2 cellular contexts compared by ENCODE assay signal in the genomic region with DNA sequence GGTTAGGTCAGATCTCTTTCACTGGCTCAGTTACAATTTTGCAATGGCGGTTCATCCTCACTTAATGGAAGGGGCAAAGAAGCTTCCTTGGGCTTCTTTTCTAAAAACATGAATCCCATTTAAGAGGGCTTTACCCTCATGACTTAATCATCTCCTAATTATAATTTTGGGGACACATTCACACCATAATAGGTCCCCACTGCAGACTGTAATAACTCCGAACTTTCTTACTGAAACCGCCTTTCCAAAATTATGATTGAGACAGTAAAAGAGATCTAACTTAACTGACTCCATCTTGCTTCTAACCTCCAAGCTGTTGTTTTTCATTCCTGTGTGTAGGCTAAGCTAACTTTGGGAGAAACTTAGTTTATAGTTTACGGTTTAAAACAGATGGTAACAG.
TF ChIP-seq lines count a peak whose summit lies in the region.

No MANE protein-coding gene starts in this region.

TF ChIP-seq in K562, 482 proteins besides CTCF, POLR2A, EP300 and RAD21 (continues in another document):
- TF ChIP-seq, protein P1, sequence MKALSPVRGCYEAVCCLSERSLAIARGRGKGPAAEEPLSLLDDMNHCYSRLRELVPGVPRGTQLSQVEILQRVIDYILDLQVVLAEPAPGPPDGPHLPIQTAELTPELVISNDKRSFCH (CRISPR knock-in tag; IDR thresholded peaks at IDR 0.05): no peak
- TF ChIP-seq, protein P1 (tag; IDR thresholded peaks at IDR 0.05): peak; percentile 37; the same call in 1 of the 2 replicates
- TF ChIP-seq CBFA2T2 (conservative IDR thresholded peaks at IDR 0.05): no peak
- peak; percentile 64 for TF ChIP-seq PTTG1 (tag; IDR thresholded peaks at IDR 0.05; ENCODE audit: low read depth)
- TF ChIP-seq ZNF311 (CRISPR knock-in tag; IDR thresholded peaks at IDR 0.05): peak; percentile 88
- TF ChIP-seq DIDO1 (tag; IDR thresholded peaks at IDR 0.05; ENCODE audit: low read depth): 0 out of 2 replicates have a peak, but pooled peaks have one; percentile 43
- TF ChIP-seq, protein P2, sequence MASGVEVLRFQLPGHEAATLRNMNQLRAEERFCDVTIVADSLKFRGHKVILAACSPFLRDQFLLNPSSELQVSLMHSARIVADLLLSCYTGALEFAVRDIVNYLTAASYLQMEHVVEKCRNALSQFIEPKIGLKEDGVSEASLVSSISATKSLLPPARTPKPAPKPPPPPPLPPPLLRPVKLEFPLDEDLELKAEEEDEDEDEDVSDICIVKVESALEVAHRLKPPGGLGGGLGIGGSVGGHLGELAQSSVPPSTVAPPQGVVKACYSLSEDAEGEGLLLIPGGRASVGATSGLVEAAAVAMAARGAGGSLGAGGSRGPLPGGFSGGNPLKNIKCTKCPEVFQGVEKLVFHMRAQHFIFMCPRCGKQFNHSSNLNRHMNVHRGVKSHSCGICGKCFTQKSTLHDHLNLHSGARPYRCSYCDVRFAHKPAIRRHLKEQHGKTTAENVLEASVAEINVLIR (CRISPR knock-in tag; IDR thresholded peaks at IDR 0.05): peak; percentile 7; the same call in 1 of the 2 replicates
- TF ChIP-seq, protein P3, sequence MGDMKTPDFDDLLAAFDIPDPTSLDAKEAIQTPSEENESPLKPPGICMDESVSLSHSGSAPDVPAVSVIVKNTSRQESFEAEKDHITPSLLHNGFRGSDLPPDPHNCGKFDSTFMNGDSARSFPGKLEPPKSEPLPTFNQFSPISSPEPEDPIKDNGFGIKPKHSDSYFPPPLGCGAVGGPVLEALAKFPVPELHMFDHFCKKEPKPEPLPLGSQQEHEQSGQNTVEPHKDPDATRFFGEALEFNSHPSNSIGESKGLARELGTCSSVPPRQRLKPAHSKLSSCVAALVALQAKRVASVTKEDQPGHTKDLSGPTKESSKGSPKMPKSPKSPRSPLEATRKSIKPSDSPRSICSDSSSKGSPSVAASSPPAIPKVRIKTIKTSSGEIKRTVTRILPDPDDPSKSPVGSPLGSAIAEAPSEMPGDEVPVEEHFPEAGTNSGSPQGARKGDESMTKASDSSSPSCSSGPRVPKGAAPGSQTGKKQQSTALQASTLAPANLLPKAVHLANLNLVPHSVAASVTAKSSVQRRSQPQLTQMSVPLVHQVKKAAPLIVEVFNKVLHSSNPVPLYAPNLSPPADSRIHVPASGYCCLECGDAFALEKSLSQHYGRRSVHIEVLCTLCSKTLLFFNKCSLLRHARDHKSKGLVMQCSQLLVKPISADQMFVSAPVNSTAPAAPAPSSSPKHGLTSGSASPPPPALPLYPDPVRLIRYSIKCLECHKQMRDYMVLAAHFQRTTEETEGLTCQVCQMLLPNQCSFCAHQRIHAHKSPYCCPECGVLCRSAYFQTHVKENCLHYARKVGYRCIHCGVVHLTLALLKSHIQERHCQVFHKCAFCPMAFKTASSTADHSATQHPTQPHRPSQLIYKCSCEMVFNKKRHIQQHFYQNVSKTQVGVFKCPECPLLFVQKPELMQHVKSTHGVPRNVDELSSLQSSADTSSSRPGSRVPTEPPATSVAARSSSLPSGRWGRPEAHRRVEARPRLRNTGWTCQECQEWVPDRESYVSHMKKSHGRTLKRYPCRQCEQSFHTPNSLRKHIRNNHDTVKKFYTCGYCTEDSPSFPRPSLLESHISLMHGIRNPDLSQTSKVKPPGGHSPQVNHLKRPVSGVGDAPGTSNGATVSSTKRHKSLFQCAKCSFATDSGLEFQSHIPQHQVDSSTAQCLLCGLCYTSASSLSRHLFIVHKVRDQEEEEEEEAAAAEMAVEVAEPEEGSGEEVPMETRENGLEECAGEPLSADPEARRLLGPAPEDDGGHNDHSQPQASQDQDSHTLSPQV (IDR thresholded peaks at IDR 0.05): peak; percentile 78
- peak; percentile 75; the same call in 1 of the 2 replicates for TF ChIP-seq DMBX1 (CRISPR knock-in tag; IDR thresholded peaks at IDR 0.05; ENCODE audit: borderline replicate concordance)
- 0 out of 2 replicates have a peak, but pooled peaks have one; percentile 36 for TF ChIP-seq PTRF (tag; IDR thresholded peaks at IDR 0.05)
- TF ChIP-seq TEAD1 (CRISPR knock-in tag; IDR thresholded peaks at IDR 0.05): peak in 1 of 2 experiments; percentile 11; a peak in 1 of 4 replicates
- TF ChIP-seq, protein P4, sequence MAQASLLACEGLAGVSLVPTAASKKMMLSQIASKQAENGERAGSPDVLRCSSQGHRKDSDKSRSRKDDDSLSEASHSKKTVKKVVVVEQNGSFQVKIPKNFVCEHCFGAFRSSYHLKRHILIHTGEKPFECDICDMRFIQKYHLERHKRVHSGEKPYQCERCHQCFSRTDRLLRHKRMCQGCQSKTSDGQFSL (CRISPR knock-in tag; IDR thresholded peaks at IDR 0.05): no peak
- TF ChIP-seq, protein P4 (tag; IDR thresholded peaks at IDR 0.05): 0 out of 4 replicates have a peak, but pooled peaks of 1 of the 2 experiments have one; percentile 28
- TF ChIP-seq, protein P5, sequence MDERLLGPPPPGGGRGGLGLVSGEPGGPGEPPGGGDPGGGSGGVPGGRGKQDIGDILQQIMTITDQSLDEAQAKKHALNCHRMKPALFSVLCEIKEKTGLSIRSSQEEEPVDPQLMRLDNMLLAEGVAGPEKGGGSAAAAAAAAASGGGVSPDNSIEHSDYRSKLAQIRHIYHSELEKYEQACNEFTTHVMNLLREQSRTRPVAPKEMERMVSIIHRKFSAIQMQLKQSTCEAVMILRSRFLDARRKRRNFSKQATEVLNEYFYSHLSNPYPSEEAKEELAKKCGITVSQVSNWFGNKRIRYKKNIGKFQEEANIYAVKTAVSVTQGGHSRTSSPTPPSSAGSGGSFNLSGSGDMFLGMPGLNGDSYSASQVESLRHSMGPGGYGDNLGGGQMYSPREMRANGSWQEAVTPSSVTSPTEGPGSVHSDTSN (CRISPR knock-in tag; IDR thresholded peaks at IDR 0.05; ENCODE audit: low read depth): no peak
- TF ChIP-seq, protein P5 (tag; conservative IDR thresholded peaks at IDR 0.05; ENCODE audit: low read depth): no peak
- TF ChIP-seq, protein P6, sequence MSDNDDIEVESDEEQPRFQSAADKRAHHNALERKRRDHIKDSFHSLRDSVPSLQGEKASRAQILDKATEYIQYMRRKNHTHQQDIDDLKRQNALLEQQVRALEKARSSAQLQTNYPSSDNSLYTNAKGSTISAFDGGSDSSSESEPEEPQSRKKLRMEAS (CRISPR knock-in tag; IDR thresholded peaks at IDR 0.05): no peak

TF ChIP-seq in GM12891, 5 proteins besides CTCF, POLR2A, EP300 and RAD21 (continued from another document):
- TF ChIP-seq POU2F2 (IDR thresholded peaks at IDR 0.05; ENCODE audit: low read depth, low read length): no peak
